ENCODE assay signal across 19 cellular contexts in the genomic region with DNA sequence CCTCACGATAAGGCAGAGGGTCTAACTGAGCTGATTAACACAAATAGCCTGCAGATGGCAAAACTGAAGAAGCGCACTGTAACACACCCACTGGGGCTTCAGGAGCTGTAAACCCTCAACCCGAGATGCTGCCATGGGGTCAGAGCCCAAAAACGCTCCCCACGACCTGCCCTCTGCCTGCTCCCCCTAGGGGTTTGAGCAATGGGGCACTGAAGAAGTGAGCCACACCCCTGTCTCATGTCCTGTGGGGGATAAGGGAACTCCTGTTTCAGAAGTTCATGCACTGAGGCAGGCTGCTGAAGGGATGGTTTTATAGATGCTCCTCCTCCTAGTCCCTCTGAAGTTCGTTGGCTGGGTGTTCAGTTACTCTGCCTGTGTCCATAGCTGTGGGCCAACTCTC.
DNase-seq lines count a peak whose midpoint lies in the region; ATAC-seq and TF ChIP-seq lines count a peak whose summit lies in the region.
"Had no signal": no experiment of that assay in that cellular context is flagged by ENCODE, and none has a peak within 500 bp of the region (broad histone marks: within the 10 kb centered on the region; RNA-seq: fewer than 3 reads in every experiment).

No MANE protein-coding gene starts in this region.

- no peak for TF ChIP-seq EP300 in esophagus muscularis mucosa (IDR thresholded peaks at IDR 0.05)

- TF ChIP-seq POLR2A in esophagus muscularis mucosa (IDR thresholded peaks at IDR 0.05; ENCODE audit: low read depth): no peak

- no peaks in the 10 kb centered on the region for H3K27me3 Mint-ChIP-seq in osteocyte (ENCODE audit: unreplicated experiment)
- H3K27me3 Mint-ChIP-seq: B cell; CD4-positive, alpha-beta T cell had no signal

- no peaks in the 10 kb centered on the region for H3K36me3 ChIP-seq in esophagus muscularis mucosa
- no peaks in the 10 kb centered on the region for H3K36me3 ChIP-seq in lung (ENCODE audit: control insufficient read depth in 2 of 2, insufficient read depth in 2 of 2, low read length in 2 of 2)
- H3K36me3 ChIP-seq: BLaER1 treated with 17β-estradiol and CSF1 and Interleukin-3, amounts not matched to agents 10 nM and 100 nM had no signal

- no peak for ATAC-seq in lung (ENCODE audit: insufficient read depth, low FRiP score)
- ATAC-seq in right cardiac atrium: no peak
- ATAC-seq: A549; CD8-positive, alpha-beta T cell had no signal

- peaks cover 0 to 9% (median 4%) of the 10 kb centered on the region in 4 donors for H3K9me3 ChIP-seq in esophagus muscularis mucosa
- H3K9me3 ChIP-seq in lung (ENCODE audit: control insufficient read depth in 2 of 2, insufficient read depth in 1 of 2, low read length in 1 of 2): peaks cover 0 to 7% of the 10 kb centered on the region in 2 donors
- no peaks in the 10 kb centered on the region for H3K9me3 ChIP-seq in right cardiac atrium (ENCODE audit: control insufficient read depth, low read length)
- H3K9me3 ChIP-seq: A549, Caco-2 had no signal

- no peak overlapping the region for H3K4me3 Mint-ChIP-seq in osteocyte (ENCODE audit: unreplicated experiment)
- H3K4me3 Mint-ChIP-seq: B cell; CD4-positive, alpha-beta T cell; CD8-positive, alpha-beta T cell had no signal

- peaks cover 30% of the 10 kb centered on the region for H3K9me3 Mint-ChIP-seq in osteocyte (ENCODE audit: unreplicated experiment)

- no peaks in the 10 kb centered on the region for H3K4me1 Mint-ChIP-seq in osteocyte (ENCODE audit: unreplicated experiment)
- H3K4me1 Mint-ChIP-seq: B cell had no signal

- no peak overlapping the region for H3K27ac ChIP-seq in esophagus muscularis mucosa (replicated peaks in 1 of 4)
- no peak overlapping the region for H3K27ac ChIP-seq in lung (ENCODE audit: low read depth in 1 of 2, low read length in 1 of 2)
- H3K27ac ChIP-seq in right cardiac atrium (ENCODE audit: low read length): no peak overlapping the region
- H3K27ac ChIP-seq: 22Rv1; A549; BLaER1 treated with 17β-estradiol and CSF1 and Interleukin-3, amounts not matched to agents 10 nM and 100 nM; C4-2B had no signal

- TF ChIP-seq CTCF in esophagus muscularis mucosa (IDR thresholded peaks at IDR 0.05): no peak
- TF ChIP-seq CTCF in lung (IDR thresholded peaks at IDR 0.05; ENCODE audit: control extremely low read depth, extremely low read depth): no peak
- no peak for TF ChIP-seq CTCF in osteocyte (IDR thresholded peaks at IDR 0.05)

- no peaks in the 10 kb centered on the region for H3K36me3 Mint-ChIP-seq in osteocyte (ENCODE audit: unreplicated experiment)
- H3K36me3 Mint-ChIP-seq: CD8-positive, alpha-beta T cell had no signal

- DNase-seq in ecto neural progenitor cell (ENCODE audit: low spot score) (peak; percentile 25), esophagus muscularis mucosa (ENCODE audit: extremely low spot score) (peak; percentile 37), lung (ENCODE audit: low spot score) (peak; percentile 22), osteocyte (ENCODE audit: extremely low spot score, unreplicated experiment) (peak; percentile 69), NOMO-1 (lab: John Stamatoyannopoulos, UW; ENCODE audit: unreplicated experiment in 2 of 2) (no peak), right cardiac atrium (no peak)
- no peak for DNase-seq in stimulated activated CD4-positive, alpha-beta T cell treated with anti-CD3 and anti-CD28 coated beads, Interleukin-1b, Interleukin-23, amount 100 ng/mL, for 48 hours
- DNase-seq: AML-193; Caco-2; Calu3; CD4-positive, alpha-beta T cell; CD8-positive, alpha-beta T cell; DMS79 treated with DMSO at 0.1 percent for 48 hours; GF-D8 had no signal

- H3K4me1 ChIP-seq in esophagus muscularis mucosa (no peaks in the 10 kb centered on the region), lung (ENCODE audit: control insufficient read depth in 2 of 2, insufficient read depth in 2 of 2, low read length in 2 of 2) (peaks cover 0 to 3% of the 10 kb centered on the region in 2 donors), right cardiac atrium (ENCODE audit: control insufficient read depth, insufficient read depth, low read length) (no peaks in the 10 kb centered on the region)
- H3K4me1 ChIP-seq: A549, Caco-2 had no signal

- WGBS in esophagus muscularis mucosa: 74% methylated on average over 6 of the region's 6 CpGs
- WGBS in lung, 2 donors: 92 to 93% methylated on average over 6 of the region's 6 CpGs
- WGBS in right cardiac atrium: 83% methylated on average over 6 of the region's 6 CpGs

- intact Hi-C loops in esophagus muscularis mucosa (cut with DNase I): no loop called here
- intact Hi-C loops in right cardiac atrium (cut with DNase I): no loop called here

- H3K27me3 ChIP-seq in esophagus muscularis mucosa (no peaks in the 10 kb centered on the region), lung (ENCODE audit: control insufficient read depth, insufficient read depth) (no peaks in the 10 kb centered on the region), right cardiac atrium (ENCODE audit: control insufficient read depth, insufficient read depth) (no peaks in the 10 kb centered on the region)
- H3K27me3 ChIP-seq: BLaER1 treated with 17β-estradiol and CSF1 and Interleukin-3, amounts not matched to agents 10 nM and 100 nM had no signal

- H3K4me3 ChIP-seq in esophagus muscularis mucosa (no peak overlapping the region), lung (no peak overlapping the region), right cardiac atrium (ENCODE audit: low read length) (no peak overlapping the region)
- H3K4me3 ChIP-seq: A549; BLaER1 treated with 17β-estradiol and CSF1 and Interleukin-3, amounts not matched to agents 10 nM and 100 nM had no signal

- H3K27ac Mint-ChIP-seq in osteocyte (ENCODE audit: unreplicated experiment): no peak overlapping the region
- H3K27ac Mint-ChIP-seq: B cell; CD4-positive, alpha-beta T cell; CD8-positive, alpha-beta T cell had no signal

Comparison
In these comparisons a context has a peak if more than half of its experiments do, and no peak if none do; other contexts are left out.
1. DNase-seq: peak in ecto neural progenitor cell (single experiment), esophagus muscularis mucosa (single experiment), lung (single experiment) and osteocyte (single experiment); none in stimulated activated CD4-positive, alpha-beta T cell treated with anti-CD3 and anti-CD28 coated beads, Interleukin-1b, Interleukin-23, amount 100 ng/mL, for 48 hours (single experiment), NOMO-1 (0 of 2) and right cardiac atrium (0 of 3).